Comparison of ENCODE assay signal across 8 cellular contexts in genomic region chr7:22350466-22351328, GRCh38. TPM values are rescaled to one million over a fixed set of nuclear protein-coding genes. Genes with fewer than 3 reads are reported as not detected.
A peak's percentile ranks its signal among the peaks of the same experiment; 100 is the strongest.
DNase-seq lines count a peak whose midpoint lies in the region; ATAC-seq, FAIRE-seq and TF ChIP-seq lines count a peak whose summit lies in the region.

No MANE protein-coding gene starts in this region.

- TF ChIP-seq CTCF in epithelial cell of esophagus (IDR thresholded peaks at IDR 0.05; ENCODE audit: insufficient read depth, low read depth, low read length, missing control alignments) (no peak), glutamatergic neuron (IDR thresholded peaks at IDR 0.05; ENCODE audit: partially characterized antibody, unreplicated experiment) (no peak)

- no peaks in the 10 kb centered on the region for H3K36me3 Mint-ChIP-seq in effector memory CD8-positive, alpha-beta T cell (ENCODE audit: insufficient read depth)
- H3K36me3 Mint-ChIP-seq in glutamatergic neuron (ENCODE audit: unreplicated experiment) = peaks cover 3% of the 10 kb centered on the region

- no peaks in the 10 kb centered on the region for H3K4me1 Mint-ChIP-seq in effector memory CD8-positive, alpha-beta T cell (ENCODE audit: low read depth in 2 of 2)
- H3K4me1 Mint-ChIP-seq in glutamatergic neuron (ENCODE audit: low read depth, unreplicated experiment) = no peaks in the 10 kb centered on the region

- no peak overlapping the region for H3K27ac Mint-ChIP-seq in effector memory CD8-positive, alpha-beta T cell
- H3K27ac Mint-ChIP-seq in glutamatergic neuron (ENCODE audit: unreplicated experiment) = no peak overlapping the region

- H3K27ac ChIP-seq in caudate nucleus (ENCODE audit: low read depth, low read length) = no peak overlapping the region

- H3K4me3 ChIP-seq in epithelial cell of esophagus (ENCODE audit: low read length) = no peak overlapping the region

- peak; percentile 50 for ATAC-seq in GM21515 (IDR thresholded peaks at IDR 0.05; ENCODE audit: unreplicated experiment)
- ATAC-seq in effector memory CD8-positive, alpha-beta T cell (replicated peaks) = no peak

- peaks cover 47 to 48% of the 10 kb centered on the region in 2 donors for H3K27me3 Mint-ChIP-seq in effector memory CD8-positive, alpha-beta T cell
- no peaks in the 10 kb centered on the region for H3K27me3 Mint-ChIP-seq in glutamatergic neuron (ENCODE audit: unreplicated experiment)

- peaks cover 0 to 6% of the 10 kb centered on the region in 2 donors for H3K9me3 Mint-ChIP-seq in effector memory CD8-positive, alpha-beta T cell
- peaks cover 7% of the 10 kb centered on the region for H3K9me3 Mint-ChIP-seq in glutamatergic neuron (ENCODE audit: unreplicated experiment)

- DNase-seq in DMS153 (lab: John Stamatoyannopoulos, UW) = peak; percentile 53
- DNase-seq in HTR-8/SVneo (ENCODE audit: insufficient read length, low spot score) = peak; percentile 12
- DNase-seq in epithelial cell of esophagus (ENCODE audit: low read depth) = peak; percentile 30
- no peak for DNase-seq in mesenteric fat pad (ENCODE audit: low spot score)
- no peak for DNase-seq in effector memory CD8-positive, alpha-beta T cell
- DNase-seq in glutamatergic neuron = no peak
- no peak for DNase-seq in caudate nucleus (lab: John Stamatoyannopoulos, UW)

- no peak overlapping the region for H3K4me3 Mint-ChIP-seq in effector memory CD8-positive, alpha-beta T cell
- no peak overlapping the region for H3K4me3 Mint-ChIP-seq in glutamatergic neuron (ENCODE audit: unreplicated experiment)

- FAIRE-seq in HTR-8/SVneo (lab: Jason Lieb, UNC) = no peak

RNA-seq across cellular contexts. Expression of gene RAPGEF5, which starts 6.3 kb away (rescaled TPM):
- total RNA-seq in mesenteric fat pad = 55.2 TPM
- total RNA-seq in glutamatergic neuron (ENCODE audit: unreplicated experiment) = 169 TPM

Comparison
In these comparisons a context has a peak if more than half of its experiments do, and no peak if none do; other contexts are left out.
1. DNase-seq: peak in DMS153 (single experiment), HTR-8/SVneo (single experiment) and epithelial cell of esophagus (single experiment); none in mesenteric fat pad (single experiment), effector memory CD8-positive, alpha-beta T cell (0 of 3), glutamatergic neuron (single experiment) and caudate nucleus (0 of 61).